In the genomic region with DNA sequence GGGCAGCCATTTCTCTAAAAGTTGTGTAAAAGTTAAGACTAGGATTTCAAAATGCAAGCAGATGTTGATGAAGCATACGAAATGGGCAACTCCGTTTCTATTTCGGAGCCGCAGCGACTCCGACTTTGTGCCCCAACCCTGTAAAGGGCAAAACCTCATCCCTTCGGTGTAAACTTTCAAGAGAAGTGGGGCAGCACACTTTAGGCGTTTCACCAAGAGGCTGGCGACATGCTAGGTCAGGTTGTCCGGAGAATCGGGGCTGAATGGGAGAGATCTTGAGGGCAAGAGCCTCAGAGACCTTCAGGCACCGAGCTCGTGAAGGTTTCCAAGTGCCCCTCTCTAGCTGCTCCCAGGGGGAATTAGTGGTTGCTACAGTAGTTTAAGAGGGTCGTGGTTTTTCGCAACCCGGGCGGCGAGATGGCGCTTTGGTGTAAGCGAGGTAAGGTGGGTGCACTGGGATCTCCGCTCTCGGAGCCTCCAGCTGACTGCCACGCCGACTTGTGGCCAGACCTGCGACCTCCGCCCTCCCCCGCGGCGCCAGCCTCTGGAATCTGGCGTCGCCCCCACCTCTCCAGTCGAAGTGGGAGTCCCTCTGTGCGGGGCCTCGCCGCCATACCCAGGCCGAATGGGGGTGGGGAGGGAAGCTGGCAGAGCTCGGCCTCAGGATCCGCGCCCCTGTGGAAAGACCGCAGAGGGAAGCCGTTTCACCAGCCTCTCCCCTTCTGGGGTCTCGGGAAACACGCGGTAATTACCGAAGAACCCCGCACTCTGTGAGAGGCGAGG, we compare ENCODE assay signal across 1 cellular context.
TF ChIP-seq lines count a peak whose summit lies in the region.

No MANE protein-coding gene starts in this region.

TF ChIP-seq in HepG2, 621 proteins besides CTCF, POLR2A, EP300 and RAD21 (continued from another document and continues in another):
- TF ChIP-seq, protein P1, sequence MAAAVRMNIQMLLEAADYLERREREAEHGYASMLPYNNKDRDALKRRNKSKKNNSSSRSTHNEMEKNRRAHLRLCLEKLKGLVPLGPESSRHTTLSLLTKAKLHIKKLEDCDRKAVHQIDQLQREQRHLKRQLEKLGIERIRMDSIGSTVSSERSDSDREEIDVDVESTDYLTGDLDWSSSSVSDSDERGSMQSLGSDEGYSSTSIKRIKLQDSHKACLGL (CRISPR knock-in tag; IDR thresholded peaks at IDR 0.05), result peak; percentile 61; the same call in 1 of the 2 replicates
- TF ChIP-seq ATF1 (CRISPR knock-in tag; IDR thresholded peaks at IDR 0.05) (no peak), HDAC6 (IDR thresholded peaks at IDR 0.05; ENCODE audit: low read depth, low read length) (no peak), JUND (CRISPR knock-in tag; IDR thresholded peaks at IDR 0.05) (0 out of 2 replicates have a peak, but pooled peaks have one; percentile 10), PAF1 (CRISPR knock-in tag; IDR thresholded peaks at IDR 0.05) (peak; percentile 47; the same call in 1 of the 2 replicates), SNRNP70 (IDR thresholded peaks at IDR 0.05; ENCODE audit: low read depth, low read length) (no peak), ZNF501 (CRISPR knock-in tag; IDR thresholded peaks at IDR 0.05) (no peak; the same call in 1 of the 2 replicates), BCL6 (CRISPR knock-in tag; IDR thresholded peaks at IDR 0.05) (no peak; the same call in 1 of the 2 replicates), ZNF773 (CRISPR knock-in tag; IDR thresholded peaks at IDR 0.05; ENCODE audit: borderline replicate concordance) (peak; percentile 92; the same call in 1 of the 2 replicates), ZNF570 (CRISPR knock-in tag; IDR thresholded peaks at IDR 0.05; ENCODE audit: borderline replicate concordance) (peak; percentile 90; the same call in 1 of the 2 replicates), ZNF143 (CRISPR knock-in tag; IDR thresholded peaks at IDR 0.05) (no peak), GPN1 (CRISPR knock-in tag; IDR thresholded peaks at IDR 0.05; ENCODE audit: borderline replicate concordance) (no peak), DNMT1 (CRISPR knock-in tag; IDR thresholded peaks at IDR 0.05) (no peak), PRMT3 (CRISPR knock-in tag; IDR thresholded peaks at IDR 0.05; ENCODE audit: borderline replicate concordance, low read depth) (no peak; the same call in 1 of the 2 replicates), HIVEP1 (CRISPR knock-in tag; IDR thresholded peaks at IDR 0.05) (peak; percentile 92), ZNF33A (CRISPR knock-in tag; IDR thresholded peaks at IDR 0.05; ENCODE audit: borderline replicate concordance) (peak; percentile 25; the same call in 1 of the 2 replicates), SIX1 (CRISPR knock-in tag; IDR thresholded peaks at IDR 0.05; ENCODE audit: borderline replicate concordance) (no peak; the same call in 1 of the 2 replicates), ZNF160 (CRISPR knock-in tag; IDR thresholded peaks at IDR 0.05) (no peak), HNF4A (CRISPR knock-in tag; IDR thresholded peaks at IDR 0.05) (peak; percentile 52; the same call in 1 of the 2 replicates), ZNF816 (CRISPR knock-in tag; IDR thresholded peaks at IDR 0.05; ENCODE audit: borderline replicate concordance) (no peak), ZNF792 (CRISPR knock-in tag; IDR thresholded peaks at IDR 0.05) (no peak), SOX5 (CRISPR knock-in tag; IDR thresholded peaks at IDR 0.05; ENCODE audit: borderline replicate concordance) (no peak), ZFP90 (CRISPR knock-in tag; IDR thresholded peaks at IDR 0.05; ENCODE audit: borderline replicate concordance) (peak; percentile 79), ZNF530 (CRISPR knock-in tag; IDR thresholded peaks at IDR 0.05; ENCODE audit: low read depth) (peak; percentile 88; the same call in 1 of the 2 replicates), GFI1 (CRISPR knock-in tag; IDR thresholded peaks at IDR 0.05; ENCODE audit: borderline replicate concordance) (peak; percentile 20; the same call in 1 of the 2 replicates), TAF1 (CRISPR knock-in tag; IDR thresholded peaks at IDR 0.05) (peak; percentile 80), MLLT10 (CRISPR knock-in tag; IDR thresholded peaks at IDR 0.05) (no peak), WIZ (CRISPR knock-in tag; IDR thresholded peaks at IDR 0.05) (0 out of 2 replicates have a peak, but pooled peaks have one; percentile 28), ZNF296 (CRISPR knock-in tag; conservative IDR thresholded peaks at IDR 0.05) (no peak; the same call in 1 of the 2 replicates), ZNF660 (CRISPR knock-in tag; IDR thresholded peaks at IDR 0.05; ENCODE audit: borderline replicate concordance, low read depth) (no peak; the same call in 1 of the 2 replicates), ZNF20 (CRISPR knock-in tag; IDR thresholded peaks at IDR 0.05) (peak; percentile 80; the same call in 1 of the 2 replicates), TEAD2 (CRISPR knock-in tag; IDR thresholded peaks at IDR 0.05) (0 out of 2 replicates have a peak, but pooled peaks have one; percentile 57), PLRG1 (conservative IDR thresholded peaks at IDR 0.05) (no peak), ZNF274 (CRISPR knock-in tag; IDR thresholded peaks at IDR 0.05) (no peak; the same call in 1 of the 2 replicates), ZNF24 (IDR thresholded peaks at IDR 0.05) (no peak)
- TF ChIP-seq, protein P2, sequence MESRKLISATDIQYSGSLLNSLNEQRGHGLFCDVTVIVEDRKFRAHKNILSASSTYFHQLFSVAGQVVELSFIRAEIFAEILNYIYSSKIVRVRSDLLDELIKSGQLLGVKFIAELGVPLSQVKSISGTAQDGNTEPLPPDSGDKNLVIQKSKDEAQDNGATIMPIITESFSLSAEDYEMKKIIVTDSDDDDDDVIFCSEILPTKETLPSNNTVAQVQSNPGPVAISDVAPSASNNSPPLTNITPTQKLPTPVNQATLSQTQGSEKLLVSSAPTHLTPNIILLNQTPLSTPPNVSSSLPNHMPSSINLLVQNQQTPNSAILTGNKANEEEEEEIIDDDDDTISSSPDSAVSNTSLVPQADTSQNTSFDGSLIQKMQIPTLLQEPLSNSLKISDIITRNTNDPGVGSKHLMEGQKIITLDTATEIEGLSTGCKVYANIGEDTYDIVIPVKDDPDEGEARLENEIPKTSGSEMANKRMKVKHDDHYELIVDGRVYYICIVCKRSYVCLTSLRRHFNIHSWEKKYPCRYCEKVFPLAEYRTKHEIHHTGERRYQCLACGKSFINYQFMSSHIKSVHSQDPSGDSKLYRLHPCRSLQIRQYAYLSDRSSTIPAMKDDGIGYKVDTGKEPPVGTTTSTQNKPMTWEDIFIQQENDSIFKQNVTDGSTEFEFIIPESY (CRISPR knock-in tag; IDR thresholded peaks at IDR 0.05), result no peak
- TF ChIP-seq, protein P3, sequence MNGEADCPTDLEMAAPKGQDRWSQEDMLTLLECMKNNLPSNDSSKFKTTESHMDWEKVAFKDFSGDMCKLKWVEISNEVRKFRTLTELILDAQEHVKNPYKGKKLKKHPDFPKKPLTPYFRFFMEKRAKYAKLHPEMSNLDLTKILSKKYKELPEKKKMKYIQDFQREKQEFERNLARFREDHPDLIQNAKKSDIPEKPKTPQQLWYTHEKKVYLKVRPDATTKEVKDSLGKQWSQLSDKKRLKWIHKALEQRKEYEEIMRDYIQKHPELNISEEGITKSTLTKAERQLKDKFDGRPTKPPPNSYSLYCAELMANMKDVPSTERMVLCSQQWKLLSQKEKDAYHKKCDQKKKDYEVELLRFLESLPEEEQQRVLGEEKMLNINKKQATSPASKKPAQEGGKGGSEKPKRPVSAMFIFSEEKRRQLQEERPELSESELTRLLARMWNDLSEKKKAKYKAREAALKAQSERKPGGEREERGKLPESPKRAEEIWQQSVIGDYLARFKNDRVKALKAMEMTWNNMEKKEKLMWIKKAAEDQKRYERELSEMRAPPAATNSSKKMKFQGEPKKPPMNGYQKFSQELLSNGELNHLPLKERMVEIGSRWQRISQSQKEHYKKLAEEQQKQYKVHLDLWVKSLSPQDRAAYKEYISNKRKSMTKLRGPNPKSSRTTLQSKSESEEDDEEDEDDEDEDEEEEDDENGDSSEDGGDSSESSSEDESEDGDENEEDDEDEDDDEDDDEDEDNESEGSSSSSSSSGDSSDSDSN (CRISPR knock-in tag; IDR thresholded peaks at IDR 0.05), result peak; percentile 92
- TF ChIP-seq, protein P4, sequence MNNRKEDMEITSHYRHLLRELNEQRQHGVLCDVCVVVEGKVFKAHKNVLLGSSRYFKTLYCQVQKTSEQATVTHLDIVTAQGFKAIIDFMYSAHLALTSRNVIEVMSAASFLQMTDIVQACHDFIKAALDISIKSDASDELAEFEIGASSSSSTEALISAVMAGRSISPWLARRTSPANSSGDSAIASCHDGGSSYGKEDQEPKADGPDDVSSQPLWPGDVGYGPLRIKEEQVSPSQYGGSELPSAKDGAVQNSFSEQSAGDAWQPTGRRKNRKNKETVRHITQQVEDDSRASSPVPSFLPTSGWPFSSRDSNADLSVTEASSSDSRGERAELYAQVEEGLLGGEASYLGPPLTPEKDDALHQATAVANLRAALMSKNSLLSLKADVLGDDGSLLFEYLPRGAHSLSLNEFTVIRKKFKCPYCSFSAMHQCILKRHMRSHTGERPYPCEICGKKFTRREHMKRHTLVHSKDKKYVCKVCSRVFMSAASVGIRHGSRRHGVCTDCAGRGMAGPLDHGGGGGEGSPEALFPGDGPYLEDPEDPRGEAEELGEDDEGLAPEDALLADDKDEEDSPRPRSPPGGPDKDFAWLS (CRISPR knock-in tag; IDR thresholded peaks at IDR 0.05; ENCODE audit: borderline replicate concordance), result peak; percentile 97; the same call in 1 of the 2 replicates
- TF ChIP-seq, protein P5, sequence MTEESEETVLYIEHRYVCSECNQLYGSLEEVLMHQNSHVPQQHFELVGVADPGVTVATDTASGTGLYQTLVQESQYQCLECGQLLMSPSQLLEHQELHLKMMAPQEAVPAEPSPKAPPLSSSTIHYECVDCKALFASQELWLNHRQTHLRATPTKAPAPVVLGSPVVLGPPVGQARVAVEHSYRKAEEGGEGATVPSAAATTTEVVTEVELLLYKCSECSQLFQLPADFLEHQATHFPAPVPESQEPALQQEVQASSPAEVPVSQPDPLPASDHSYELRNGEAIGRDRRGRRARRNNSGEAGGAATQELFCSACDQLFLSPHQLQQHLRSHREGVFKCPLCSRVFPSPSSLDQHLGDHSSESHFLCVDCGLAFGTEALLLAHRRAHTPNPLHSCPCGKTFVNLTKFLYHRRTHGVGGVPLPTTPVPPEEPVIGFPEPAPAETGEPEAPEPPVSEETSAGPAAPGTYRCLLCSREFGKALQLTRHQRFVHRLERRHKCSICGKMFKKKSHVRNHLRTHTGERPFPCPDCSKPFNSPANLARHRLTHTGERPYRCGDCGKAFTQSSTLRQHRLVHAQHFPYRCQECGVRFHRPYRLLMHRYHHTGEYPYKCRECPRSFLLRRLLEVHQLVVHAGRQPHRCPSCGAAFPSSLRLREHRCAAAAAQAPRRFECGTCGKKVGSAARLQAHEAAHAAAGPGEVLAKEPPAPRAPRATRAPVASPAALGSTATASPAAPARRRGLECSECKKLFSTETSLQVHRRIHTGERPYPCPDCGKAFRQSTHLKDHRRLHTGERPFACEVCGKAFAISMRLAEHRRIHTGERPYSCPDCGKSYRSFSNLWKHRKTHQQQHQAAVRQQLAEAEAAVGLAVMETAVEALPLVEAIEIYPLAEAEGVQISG (CRISPR knock-in tag; IDR thresholded peaks at IDR 0.05), result peak; percentile 77; the same call in 1 of the 2 replicates
- TF ChIP-seq, protein P6, sequence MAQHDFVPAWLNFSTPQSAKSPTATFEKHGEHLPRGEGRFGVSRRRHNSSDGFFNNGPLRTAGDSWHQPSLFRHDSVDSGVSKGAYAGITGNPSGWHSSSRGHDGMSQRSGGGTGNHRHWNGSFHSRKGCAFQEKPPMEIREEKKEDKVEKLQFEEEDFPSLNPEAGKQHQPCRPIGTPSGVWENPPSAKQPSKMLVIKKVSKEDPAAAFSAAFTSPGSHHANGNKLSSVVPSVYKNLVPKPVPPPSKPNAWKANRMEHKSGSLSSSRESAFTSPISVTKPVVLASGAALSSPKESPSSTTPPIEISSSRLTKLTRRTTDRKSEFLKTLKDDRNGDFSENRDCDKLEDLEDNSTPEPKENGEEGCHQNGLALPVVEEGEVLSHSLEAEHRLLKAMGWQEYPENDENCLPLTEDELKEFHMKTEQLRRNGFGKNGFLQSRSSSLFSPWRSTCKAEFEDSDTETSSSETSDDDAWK (CRISPR knock-in tag; IDR thresholded peaks at IDR 0.05), result no peak
- TF ChIP-seq, protein P7, sequence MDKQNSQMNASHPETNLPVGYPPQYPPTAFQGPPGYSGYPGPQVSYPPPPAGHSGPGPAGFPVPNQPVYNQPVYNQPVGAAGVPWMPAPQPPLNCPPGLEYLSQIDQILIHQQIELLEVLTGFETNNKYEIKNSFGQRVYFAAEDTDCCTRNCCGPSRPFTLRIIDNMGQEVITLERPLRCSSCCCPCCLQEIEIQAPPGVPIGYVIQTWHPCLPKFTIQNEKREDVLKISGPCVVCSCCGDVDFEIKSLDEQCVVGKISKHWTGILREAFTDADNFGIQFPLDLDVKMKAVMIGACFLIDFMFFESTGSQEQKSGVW (CRISPR knock-in tag; IDR thresholded peaks at IDR 0.05; ENCODE audit: borderline replicate concordance), result no peak; the same call in 1 of the 2 replicates
- TF ChIP-seq, protein P8, sequence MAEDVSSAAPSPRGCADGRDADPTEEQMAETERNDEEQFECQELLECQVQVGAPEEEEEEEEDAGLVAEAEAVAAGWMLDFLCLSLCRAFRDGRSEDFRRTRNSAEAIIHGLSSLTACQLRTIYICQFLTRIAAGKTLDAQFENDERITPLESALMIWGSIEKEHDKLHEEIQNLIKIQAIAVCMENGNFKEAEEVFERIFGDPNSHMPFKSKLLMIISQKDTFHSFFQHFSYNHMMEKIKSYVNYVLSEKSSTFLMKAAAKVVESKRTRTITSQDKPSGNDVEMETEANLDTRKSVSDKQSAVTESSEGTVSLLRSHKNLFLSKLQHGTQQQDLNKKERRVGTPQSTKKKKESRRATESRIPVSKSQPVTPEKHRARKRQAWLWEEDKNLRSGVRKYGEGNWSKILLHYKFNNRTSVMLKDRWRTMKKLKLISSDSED (CRISPR knock-in tag; IDR thresholded peaks at IDR 0.05), result no peak
- TF ChIP-seq, protein P9, sequence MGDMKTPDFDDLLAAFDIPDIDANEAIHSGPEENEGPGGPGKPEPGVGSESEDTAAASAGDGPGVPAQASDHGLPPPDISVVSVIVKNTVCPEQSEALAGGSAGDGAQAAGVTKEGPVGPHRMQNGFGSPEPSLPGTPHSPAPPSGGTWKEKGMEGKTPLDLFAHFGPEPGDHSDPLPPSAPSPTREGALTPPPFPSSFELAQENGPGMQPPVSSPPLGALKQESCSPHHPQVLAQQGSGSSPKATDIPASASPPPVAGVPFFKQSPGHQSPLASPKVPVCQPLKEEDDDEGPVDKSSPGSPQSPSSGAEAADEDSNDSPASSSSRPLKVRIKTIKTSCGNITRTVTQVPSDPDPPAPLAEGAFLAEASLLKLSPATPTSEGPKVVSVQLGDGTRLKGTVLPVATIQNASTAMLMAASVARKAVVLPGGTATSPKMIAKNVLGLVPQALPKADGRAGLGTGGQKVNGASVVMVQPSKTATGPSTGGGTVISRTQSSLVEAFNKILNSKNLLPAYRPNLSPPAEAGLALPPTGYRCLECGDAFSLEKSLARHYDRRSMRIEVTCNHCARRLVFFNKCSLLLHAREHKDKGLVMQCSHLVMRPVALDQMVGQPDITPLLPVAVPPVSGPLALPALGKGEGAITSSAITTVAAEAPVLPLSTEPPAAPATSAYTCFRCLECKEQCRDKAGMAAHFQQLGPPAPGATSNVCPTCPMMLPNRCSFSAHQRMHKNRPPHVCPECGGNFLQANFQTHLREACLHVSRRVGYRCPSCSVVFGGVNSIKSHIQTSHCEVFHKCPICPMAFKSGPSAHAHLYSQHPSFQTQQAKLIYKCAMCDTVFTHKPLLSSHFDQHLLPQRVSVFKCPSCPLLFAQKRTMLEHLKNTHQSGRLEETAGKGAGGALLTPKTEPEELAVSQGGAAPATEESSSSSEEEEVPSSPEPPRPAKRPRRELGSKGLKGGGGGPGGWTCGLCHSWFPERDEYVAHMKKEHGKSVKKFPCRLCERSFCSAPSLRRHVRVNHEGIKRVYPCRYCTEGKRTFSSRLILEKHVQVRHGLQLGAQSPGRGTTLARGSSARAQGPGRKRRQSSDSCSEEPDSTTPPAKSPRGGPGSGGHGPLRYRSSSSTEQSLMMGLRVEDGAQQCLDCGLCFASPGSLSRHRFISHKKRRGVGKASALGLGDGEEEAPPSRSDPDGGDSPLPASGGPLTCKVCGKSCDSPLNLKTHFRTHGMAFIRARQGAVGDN (CRISPR knock-in tag; IDR thresholded peaks at IDR 0.05), result peak; percentile 84
